In the genomic region with DNA sequence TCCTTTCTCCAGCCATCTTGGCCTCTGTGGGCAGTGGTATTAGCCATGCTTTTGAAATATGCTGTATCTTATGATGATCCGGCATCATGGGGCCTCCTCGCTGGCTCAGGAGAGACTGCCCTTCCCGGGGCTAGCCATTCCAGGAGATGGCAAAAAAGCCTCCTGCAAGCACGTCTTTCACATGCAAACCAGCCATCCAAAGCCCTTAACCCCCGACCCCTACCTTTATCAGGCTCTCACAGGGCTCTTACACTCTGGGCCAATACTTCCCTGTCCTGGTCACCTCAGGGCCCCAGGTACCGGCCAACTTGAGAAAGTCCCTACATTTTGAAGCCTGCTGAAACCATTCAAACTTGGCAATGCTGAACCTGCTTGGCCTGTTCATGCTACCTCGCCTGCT, we compare ENCODE assay signal across 20 cellular contexts. TPM values are rescaled to one million over a fixed set of nuclear protein-coding genes. Genes with fewer than 3 reads are reported as not detected.
DNase-seq lines count a peak whose midpoint lies in the region; ATAC-seq, FAIRE-seq and TF ChIP-seq lines count a peak whose summit lies in the region.
"Had no signal": no experiment of that assay in that cellular context is flagged by ENCODE, and none has a peak within 500 bp of the region (broad histone marks: within the 10 kb centered on the region; RNA-seq: fewer than 3 reads in every experiment).

No MANE protein-coding gene starts in this region.

- FAIRE-seq in astrocyte (lab: Jason Lieb, UNC) = no peak
- FAIRE-seq: GM12878, HepG2 had no signal

- H3K27me3 Mint-ChIP-seq in astrocyte (ENCODE audit: low read depth, unreplicated experiment) (peaks cover 9% of the 10 kb centered on the region), natural killer cell (ENCODE audit: low read depth in 2 of 2) (peaks cover 0 to 7% of the 10 kb centered on the region in 2 donors)
- H3K27me3 Mint-ChIP-seq: IgD-negative memory B cell had no signal

- no peaks in the 10 kb centered on the region for H3K4me1 Mint-ChIP-seq in astrocyte (ENCODE audit: low read depth, unreplicated experiment)
- H3K4me1 Mint-ChIP-seq in natural killer cell = no peaks in the 10 kb centered on the region
- H3K4me1 Mint-ChIP-seq: B cell, IgD-negative memory B cell had no signal

- no peak overlapping the region for H2AFZ ChIP-seq in astrocyte (ENCODE audit: low read depth, low read length)
- H2AFZ ChIP-seq: GM23248 had no signal

- H3K27ac Mint-ChIP-seq in astrocyte (ENCODE audit: unreplicated experiment) (peak overlapping the region; percentile 47), natural killer cell (no peak overlapping the region)
- H3K27ac Mint-ChIP-seq: B cell; CD8-positive, alpha-beta T cell; IgD-negative memory B cell had no signal

- no peaks in the 10 kb centered on the region for H3K27me3 ChIP-seq in H7 (ENCODE audit: control insufficient read depth, insufficient read depth, low read length)
- H3K27me3 ChIP-seq in astrocyte (ENCODE audit: insufficient read depth, low read length) = no peaks in the 10 kb centered on the region
- H3K27me3 ChIP-seq: BLaER1 treated with 17β-estradiol and CSF1 and Interleukin-3, amounts not matched to agents 10 nM and 100 nM had no signal

- no peaks in the 10 kb centered on the region for H4K20me1 ChIP-seq in astrocyte (ENCODE audit: insufficient read depth, low read length)
- H4K20me1 ChIP-seq: BLaER1 treated with 17β-estradiol and CSF1 and Interleukin-3, amounts not matched to agents 10 nM and 100 nM had no signal

- H3K4me3 Mint-ChIP-seq in astrocyte (ENCODE audit: unreplicated experiment) (no peak overlapping the region), natural killer cell (no peak overlapping the region)
- H3K4me3 Mint-ChIP-seq: B cell; CD8-positive, alpha-beta T cell; IgD-negative memory B cell had no signal

- H3K9me3 ChIP-seq in astrocyte (ENCODE audit: insufficient read depth, low read depth, low read length) = no peaks in the 10 kb centered on the region
- H3K9me3 ChIP-seq: BLaER1 treated with 17β-estradiol and CSF1 and Interleukin-3, amounts not matched to agents 10 nM and 100 nM; HAP-1 had no signal

- H3K4me2 ChIP-seq in astrocyte (ENCODE audit: low read length) = no peak overlapping the region
- H3K4me2 ChIP-seq: BLaER1 treated with 17β-estradiol and CSF1 and Interleukin-3, amounts not matched to agents 10 nM and 100 nM had no signal

- H3K9me3 Mint-ChIP-seq in astrocyte (ENCODE audit: unreplicated experiment) (peaks cover 7% of the 10 kb centered on the region), natural killer cell (no peaks in the 10 kb centered on the region)
- H3K9me3 Mint-ChIP-seq: CD8-positive, alpha-beta T cell; IgD-negative memory B cell had no signal

- ATAC-seq in GM18861 (IDR thresholded peaks at IDR 0.05; ENCODE audit: unreplicated experiment) = no peak
- ATAC-seq in HG02763 (IDR thresholded peaks at IDR 0.05; ENCODE audit: unreplicated experiment) = no peak
- no peak for ATAC-seq in natural killer cell
- ATAC-seq in HG03442 (IDR thresholded peaks at IDR 0.05; ENCODE audit: unreplicated experiment) = no peak
- ATAC-seq: CD8-positive, alpha-beta T cell; GM12878; HepG2 had no signal

- H3K36me3 Mint-ChIP-seq in astrocyte (ENCODE audit: low read depth, unreplicated experiment) (no peaks in the 10 kb centered on the region), natural killer cell (no peaks in the 10 kb centered on the region)
- H3K36me3 Mint-ChIP-seq: CD8-positive, alpha-beta T cell; IgD-negative memory B cell had no signal

- no peak overlapping the region for H3K9ac ChIP-seq in astrocyte (ENCODE audit: low read length)
- H3K9ac ChIP-seq: BLaER1 treated with 17β-estradiol and CSF1 and Interleukin-3, amounts not matched to agents 10 nM and 100 nM; GM23248 had no signal

- H3K36me3 ChIP-seq in H7 (replicated peaks; ENCODE audit: control insufficient read depth, insufficient read depth, low read length) (no peaks in the 10 kb centered on the region), astrocyte (ENCODE audit: insufficient read depth, low read length) (no peaks in the 10 kb centered on the region)
- H3K36me3 ChIP-seq: BLaER1 treated with 17β-estradiol and CSF1 and Interleukin-3, amounts not matched to agents 10 nM and 100 nM; HAP-1 had no signal

- DNase-seq in H7 (peak; percentile 67), astrocyte (ENCODE audit: low read depth) (no peak), iPS-NIHi11 (ENCODE audit: low spot score) (peak; percentile 53), natural killer cell (no peak)
- DNase-seq: Calu3; CD8-positive, alpha-beta T cell; DMS79 treated with DMSO at 0.1 percent for 48 hours; KBM-7 had no signal

- H3K4me3 ChIP-seq in H7 (ENCODE audit: insufficient read depth, low read depth, low read length) (no peak overlapping the region), astrocyte (ENCODE audit: insufficient read depth, low read depth, low read length) (no peak overlapping the region)
- H3K4me3 ChIP-seq: BLaER1 treated with 17β-estradiol and CSF1 and Interleukin-3, amounts not matched to agents 10 nM and 100 nM; GM12878; GM23248; HAP-1 had no signal

- H3K4me1 ChIP-seq in astrocyte (ENCODE audit: insufficient read depth, low read length) = no peaks in the 10 kb centered on the region
- H3K4me1 ChIP-seq: HAP-1 had no signal

- TF ChIP-seq CTCF in astrocyte (IDR thresholded peaks at IDR 0.05; ENCODE audit: insufficient read depth, low read depth, low read length) = no peak
- TF ChIP-seq CTCF in natural killer cell (IDR thresholded peaks at IDR 0.05) = no peak

- intact Hi-C loops in natural killer cell (cut with micrococcal nuclease) = no loop called here

- H3K27ac ChIP-seq in astrocyte (ENCODE audit: low read depth, low read length) = no peak overlapping the region
- H3K27ac ChIP-seq: BLaER1 treated with 17β-estradiol and CSF1 and Interleukin-3, amounts not matched to agents 10 nM and 100 nM; GM23248 had no signal

- H3K79me2 ChIP-seq in astrocyte (ENCODE audit: insufficient read depth, low read length) = no peaks in the 10 kb centered on the region

RNA-seq across cellular contexts. Expression of a gene that starts 36.4 kb away (rescaled TPM):
- total RNA-seq in H7 (2014; rRNA removed; shearing (Covaris generic)) = 0.22 TPM in 1 of 2 replicates, not detected in the other
- total RNA-seq in astrocyte (not detected in 2 replicates), natural killer cell (not detected)
- total RNA-seq: A172; B cell; Calu3; CD8-positive, alpha-beta T cell; G401; GM23248; HepG2 had no signal

Comparison
In these comparisons a context has a peak if more than half of its experiments do, and no peak if none do; other contexts are left out.
1. DNase-seq: peak in H7 (single experiment) and iPS-NIHi11 (single experiment); none in astrocyte (single experiment) and natural killer cell (single experiment).